ENCODE assay signal across 23 cellular contexts in the genomic region with DNA sequence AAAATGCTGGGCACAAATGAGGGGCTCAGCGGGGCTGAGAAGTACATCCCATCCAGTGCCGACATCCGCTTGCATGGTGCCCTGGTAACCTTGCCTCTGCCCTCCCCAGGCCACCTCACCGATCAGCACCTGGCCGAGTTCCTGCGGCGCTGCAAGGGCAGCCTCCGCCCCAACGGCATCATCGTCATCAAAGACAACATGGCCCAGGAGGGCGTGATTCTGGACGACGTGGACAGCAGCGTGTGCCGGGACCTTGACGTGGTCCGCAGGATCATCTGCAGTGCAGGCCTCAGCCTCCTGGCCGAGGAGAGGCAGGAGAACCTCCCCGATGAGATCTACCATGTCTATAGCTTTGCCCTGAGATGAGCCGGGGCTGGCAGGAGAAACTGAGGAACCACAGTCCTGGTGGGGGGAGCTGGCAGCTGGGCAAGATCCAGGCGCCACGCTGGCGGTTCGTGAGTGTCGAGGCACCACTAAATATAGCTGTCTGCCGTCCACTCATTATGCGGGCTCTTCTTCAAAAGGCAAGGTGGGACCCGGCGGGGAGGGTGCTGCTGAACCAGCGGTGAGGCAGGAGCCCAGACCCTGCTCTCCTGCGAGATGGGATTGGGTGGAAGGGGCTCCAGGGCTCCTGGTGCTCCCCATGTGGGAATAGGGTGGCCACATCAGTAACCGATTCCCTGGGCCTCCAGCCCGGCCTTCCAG. TPM values are rescaled to one million over a fixed set of nuclear protein-coding genes. Genes with fewer than 3 reads are reported as not detected.
"Had no signal": no experiment of that assay in that cellular context is flagged by ENCODE, and none has a peak within 500 bp of the region (broad histone marks: within the 10 kb centered on the region; RNA-seq: fewer than 3 reads in every experiment).

No MANE protein-coding gene starts in this region.

- H3K27ac Mint-ChIP-seq: activated CD4-positive, alpha-beta memory T cell treated with anti-CD3 and anti-CD28 coated beads, Interleukin-2, amount 10 ng/mL, durations not matched to agents 7 days and 5 days; activated naive CD8-positive, alpha-beta T cell treated with anti-CD3 and anti-CD28 coated beads for 36 hours; natural killer cell treated with Interleukin-12 subunit alpha and Interleukin-12 subunit beta and Interleukin-15 and Interleukin-18, amount 100 ng/mL, for 72 hours; stimulated activated naive CD8-positive, alpha-beta T cell treated with anti-CD3 and anti-CD28 coated beads, Interleukin-15, Interleukin-2, amounts not matched to agents 100 ng/mL and 50 ng/mL, for 24 hours; WTC11 had no signal

- H3K27ac ChIP-seq: epithelial cell of prostate, upper lobe of right lung had no signal

- H3K27me3 Mint-ChIP-seq: activated CD4-positive, alpha-beta memory T cell treated with anti-CD3 and anti-CD28 coated beads, Interleukin-2, amount 10 ng/mL, durations not matched to agents 7 days and 5 days; activated naive CD8-positive, alpha-beta T cell treated with anti-CD3 and anti-CD28 coated beads for 36 hours; brain; natural killer cell treated with Interleukin-12 subunit alpha and Interleukin-12 subunit beta and Interleukin-15 and Interleukin-18, amount 100 ng/mL, for 72 hours; stimulated activated naive CD8-positive, alpha-beta T cell treated with anti-CD3 and anti-CD28 coated beads, Interleukin-15, Interleukin-2, amounts not matched to agents 100 ng/mL and 50 ng/mL, for 24 hours had no signal

- DNase-seq: activated CD4-positive, alpha-beta memory T cell treated with anti-CD3 and anti-CD28 coated beads, Interleukin-2, amount 10 ng/mL, durations not matched to agents 7 days and 5 days; activated CD4-positive, alpha-beta T cell treated with anti-CD3 and anti-CD28 coated beads for 4 hours; activated gamma-delta T cell; activated naive CD8-positive, alpha-beta T cell treated with anti-CD3 and anti-CD28 coated beads for 36 hours; activated T-cell treated with anti-CD3 and anti-CD28 coated beads, Interleukin-2, amount 50 U/mL, for 48 hours; effector memory CD4-positive, alpha-beta T cell; foreskin melanocyte; immature natural killer cell; mesendoderm; nucleus accumbens; small intestine; stimulated activated CD4-positive, alpha-beta T cell treated with anti-CD3 and anti-CD28 coated beads, Interleukin-4, amount 100 ng/mL, for 4 hours; stimulated activated CD8-positive, alpha-beta memory T cell treated with anti-CD3 and anti-CD28 coated beads, Interleukin-4, amount 100 ng/mL, for 48 hours; upper lobe of right lung had no signal

- H3K27me3 ChIP-seq: upper lobe of right lung had no signal

- ATAC-seq: natural killer cell treated with Interleukin-12 subunit alpha and Interleukin-12 subunit beta and Interleukin-15 and Interleukin-18, amount 100 ng/mL, for 72 hours; upper lobe of right lung; WTC11 had no signal

- H3K9me3 ChIP-seq: upper lobe of right lung had no signal

- H3K9me3 Mint-ChIP-seq: activated CD4-positive, alpha-beta memory T cell treated with anti-CD3 and anti-CD28 coated beads, Interleukin-2, amount 10 ng/mL, durations not matched to agents 7 days and 5 days; activated naive CD8-positive, alpha-beta T cell treated with anti-CD3 and anti-CD28 coated beads for 36 hours; brain; immature natural killer cell; natural killer cell treated with Interleukin-12 subunit alpha and Interleukin-12 subunit beta and Interleukin-15 and Interleukin-18, amount 100 ng/mL, for 72 hours; stimulated activated naive CD8-positive, alpha-beta T cell treated with anti-CD3 and anti-CD28 coated beads, Interleukin-15, Interleukin-2, amounts not matched to agents 100 ng/mL and 50 ng/mL, for 24 hours; WTC11 had no signal

- H3K36me3 Mint-ChIP-seq: natural killer cell treated with Interleukin-12 subunit alpha and Interleukin-12 subunit beta and Interleukin-15 and Interleukin-18, amount 100 ng/mL, for 72 hours had no signal

- H3K4me3 Mint-ChIP-seq: activated CD4-positive, alpha-beta memory T cell treated with anti-CD3 and anti-CD28 coated beads, Interleukin-2, amount 10 ng/mL, durations not matched to agents 7 days and 5 days; activated naive CD8-positive, alpha-beta T cell treated with anti-CD3 and anti-CD28 coated beads for 36 hours; brain; immature natural killer cell; natural killer cell treated with Interleukin-12 subunit alpha and Interleukin-12 subunit beta and Interleukin-15 and Interleukin-18, amount 100 ng/mL, for 72 hours; stimulated activated naive CD8-positive, alpha-beta T cell treated with anti-CD3 and anti-CD28 coated beads, Interleukin-15, Interleukin-2, amounts not matched to agents 100 ng/mL and 50 ng/mL, for 24 hours; WTC11 had no signal

- H3K4me3 ChIP-seq: upper lobe of right lung had no signal

RNA-seq across cellular contexts. Expression of a gene that starts 14.3 kb away (rescaled TPM):
- total RNA-seq: activated CD4-positive, alpha-beta memory T cell treated with anti-CD3 and anti-CD28 coated beads, Interleukin-2, amount 10 ng/mL, durations not matched to agents 7 days and 5 days; activated naive CD8-positive, alpha-beta T cell treated with anti-CD3 and anti-CD28 coated beads for 36 hours; natural killer cell treated with Interleukin-12 subunit alpha and Interleukin-12 subunit beta and Interleukin-15 and Interleukin-18, amount 100 ng/mL, for 72 hours; posterior vena cava; T-helper 2 cell treated with Interferon-gamma antibody and Interleukin-4, amounts not matched to agents 100 ng/mL and 5 ng/mL, for 36 hours; temporal lobe; upper lobe of right lung had no signal
- polyA plus RNA-seq: immature natural killer cell, liver had no signal

RNA-seq across cellular contexts. Expression of a gene that starts 30.2 kb away (rescaled TPM):
- total RNA-seq: activated CD4-positive, alpha-beta memory T cell treated with anti-CD3 and anti-CD28 coated beads, Interleukin-2, amount 10 ng/mL, durations not matched to agents 7 days and 5 days; natural killer cell treated with Interleukin-12 subunit alpha and Interleukin-12 subunit beta and Interleukin-15 and Interleukin-18, amount 100 ng/mL, for 72 hours had no signal
